In the genomic region with DNA sequence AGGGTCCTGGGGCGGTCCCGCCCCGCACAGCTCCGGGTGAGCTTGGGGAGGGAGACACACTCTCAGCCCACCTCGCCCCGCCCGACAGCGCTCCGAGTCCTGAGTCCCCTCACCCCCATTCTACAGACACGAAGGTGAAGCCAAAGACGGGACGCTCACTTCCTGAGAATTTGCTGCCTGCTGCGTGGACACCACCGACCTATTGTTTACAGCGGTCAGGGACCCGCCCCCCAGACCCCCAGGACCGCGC, we compare ENCODE assay signal across 9 cellular contexts. TPM values are rescaled to one million over a fixed set of nuclear protein-coding genes. Genes with fewer than 3 reads are reported as not detected.
DNase-seq lines count a peak whose midpoint lies in the region; ATAC-seq lines count a peak whose summit lies in the region.
"Had no signal": no experiment of that assay in that cellular context is flagged by ENCODE, and none has a peak within 500 bp of the region (broad histone marks: within the 10 kb centered on the region; RNA-seq: fewer than 3 reads in every experiment).

No MANE protein-coding gene starts in this region.

- H2AFZ ChIP-seq in Karpas-422 (ENCODE audit: low read length), result peak overlapping the region; percentile 83; the same call in 1 of the 2 replicates

- ATAC-seq in GM19025 (IDR thresholded peaks at IDR 0.05; ENCODE audit: low read depth, unreplicated experiment), result peak; percentile 0
- peak in 1 of 2 donors; percentile 4 for ATAC-seq in naive thymus-derived CD8-positive, alpha-beta T cell
- no peak for ATAC-seq in activated CD4-positive, CD25-positive, alpha-beta regulatory T cell treated with anti-CD3 and anti-CD28 coated beads, Interleukin-2, amount 50 U/mL, for 24 hours
- ATAC-seq in HG02588 (IDR thresholded peaks at IDR 0.05; ENCODE audit: unreplicated experiment), result no peak
- ATAC-seq in GM19023 (IDR thresholded peaks at IDR 0.05; ENCODE audit: unreplicated experiment), result no peak

- peaks cover 31% of the 10 kb centered on the region for H3K9me3 ChIP-seq in Karpas-422 (ENCODE audit: low read length)

- peaks cover 53% of the 10 kb centered on the region for H3K36me3 ChIP-seq in Karpas-422 (ENCODE audit: insufficient read depth, low read length)

- peaks cover 16% of the 10 kb centered on the region for H3K4me1 ChIP-seq in Karpas-422 (ENCODE audit: low read length)

- H4K20me1 ChIP-seq in Karpas-422 (ENCODE audit: insufficient read depth, low read depth, low read length), result no peaks in the 10 kb centered on the region

- peaks cover 54% of the 10 kb centered on the region for H3K79me2 ChIP-seq in Karpas-422 (ENCODE audit: low read length)

- peak overlapping the region; percentile 99 for H3K4me3 Mint-ChIP-seq in dendritic cell treated with granulocyte-macrophage colony-stimulating factor and Interleukin-4, amounts not matched to agents 40 ng/mL and 50 ng/mL, for 4 days
- peak overlapping the region; percentile 94 to 100 (median 99) for H3K4me3 Mint-ChIP-seq in naive thymus-derived CD8-positive, alpha-beta T cell

- H3K9me2 ChIP-seq in Karpas-422 (replicated peaks; ENCODE audit: insufficient read depth, low read length), result no peaks in the 10 kb centered on the region

- H3K9ac ChIP-seq in Karpas-422 (ENCODE audit: low read length), result peak overlapping the region; percentile 95

- peak overlapping the region; percentile 100 for H3K27ac Mint-ChIP-seq in dendritic cell treated with granulocyte-macrophage colony-stimulating factor and Interleukin-4, amounts not matched to agents 40 ng/mL and 50 ng/mL, for 4 days
- H3K27ac Mint-ChIP-seq in naive thymus-derived CD8-positive, alpha-beta T cell, result peak overlapping the region; percentile 95 to 100 (median 99)

- H3K9me3 Mint-ChIP-seq in dendritic cell treated with granulocyte-macrophage colony-stimulating factor and Interleukin-4, amounts not matched to agents 40 ng/mL and 50 ng/mL, for 4 days, result peaks cover 52% of the 10 kb centered on the region
- H3K9me3 Mint-ChIP-seq in naive thymus-derived CD8-positive, alpha-beta T cell, result peaks cover 9 to 56% (median 20%) of the 10 kb centered on the region in 9 donors

- DNase-seq in Karpas-422 (no peak), DMS114 treated with DMSO at 0.1 percent for 48 hours (lab: John Stamatoyannopoulos, UW; ENCODE audit: unreplicated experiment) (no peak)
- DNase-seq in naive thymus-derived CD8-positive, alpha-beta T cell, result no peak

- intact Hi-C loops in dendritic cell treated with granulocyte-macrophage colony-stimulating factor and Interleukin-4, amounts not matched to agents 40 ng/mL and 50 ng/mL, for 4 days (cut with micrococcal nuclease), result loop anchor here (1.0 to 10.0 kb wide), 2 partner anchors 138 to 162 kb away; partner anchors contain the start of genes PIGG and ZNF721

- H3K4me3 ChIP-seq in Karpas-422 (ENCODE audit: low read length), result peak overlapping the region; percentile 96

- no peaks in the 10 kb centered on the region for H3K27me3 ChIP-seq in Karpas-422 (ENCODE audit: low read length)

- H3K36me3 Mint-ChIP-seq in dendritic cell treated with granulocyte-macrophage colony-stimulating factor and Interleukin-4, amounts not matched to agents 40 ng/mL and 50 ng/mL, for 4 days (ENCODE audit: low read depth), result peaks cover 51% of the 10 kb centered on the region
- H3K36me3 Mint-ChIP-seq in naive thymus-derived CD8-positive, alpha-beta T cell, result peaks cover 32 to 47% (median 34%) of the 10 kb centered on the region in 3 donors

- H3K27ac ChIP-seq in Karpas-422 (ENCODE audit: low read length), result peak overlapping the region; percentile 91

- H3K4me1 Mint-ChIP-seq in dendritic cell treated with granulocyte-macrophage colony-stimulating factor and Interleukin-4, amounts not matched to agents 40 ng/mL and 50 ng/mL, for 4 days (ENCODE audit: low read depth), result peaks cover 21% of the 10 kb centered on the region
- H3K4me1 Mint-ChIP-seq in naive thymus-derived CD8-positive, alpha-beta T cell, result peaks cover 18 to 39% (median 37%) of the 10 kb centered on the region in 4 donors

- POLR2A ChIA-PET in naive thymus-derived CD8-positive, alpha-beta T cell (lab: Charles Lee), result interaction anchor here (0.7 to 2.9 kb wide), 7 partner anchors 21 to 595 kb away, joined by 3 to 29 read pairs (median 3); partner anchors contain the start of genes GAK, TMEM175, ZNF595 and ZNF718

- H3K27me3 Mint-ChIP-seq in dendritic cell treated with granulocyte-macrophage colony-stimulating factor and Interleukin-4, amounts not matched to agents 40 ng/mL and 50 ng/mL, for 4 days, result peaks cover 4% of the 10 kb centered on the region
- H3K27me3 Mint-ChIP-seq in naive thymus-derived CD8-positive, alpha-beta T cell, result peaks cover 0 to 2% (median 0%) of the 10 kb centered on the region in 5 donors

- peak overlapping the region; percentile 73 for H3K4me2 ChIP-seq in Karpas-422 (ENCODE audit: low read depth, low read length, poor library complexity, severe bottlenecking)

RNA-seq across cellular contexts. Expression of gene ZNF141, which starts 0.8 kb away (rescaled TPM):
- total RNA-seq in Karpas-422 (2014; rRNA removed; shearing (Covaris generic); ENCODE audit: low replicate concordance), result 71.9 and 133 TPM in 2 replicates
- 10 to 100 TPM; 66.8 to 69.4 TPM for total RNA-seq in naive thymus-derived CD8-positive, alpha-beta T cell
- polyA plus RNA-seq in naive thymus-derived CD8-positive, alpha-beta T cell, result 10 to 100 TPM; 11.6 to 16.4 (median 12.3) TPM

RNA-seq across cellular contexts. Expression of gene ZNF732, which starts 31.5 kb away (rescaled TPM):
- total RNA-seq in Karpas-422 (2014; rRNA removed; shearing (Covaris generic); ENCODE audit: low replicate concordance), result 0.25 and 1.0 TPM in 2 replicates
- not detected for total RNA-seq in naive thymus-derived CD8-positive, alpha-beta T cell
- not detected for polyA plus RNA-seq in naive thymus-derived CD8-positive, alpha-beta T cell
- total RNA-seq: T-helper 1 cell treated with Interleukin-12 subunit alpha and Interleukin-12 subunit beta and Interleukin-4 antibody, amounts not matched to agents 30 ng/mL and 1 ng/mL, for 36 hours had no signal
